In the genomic region with DNA sequence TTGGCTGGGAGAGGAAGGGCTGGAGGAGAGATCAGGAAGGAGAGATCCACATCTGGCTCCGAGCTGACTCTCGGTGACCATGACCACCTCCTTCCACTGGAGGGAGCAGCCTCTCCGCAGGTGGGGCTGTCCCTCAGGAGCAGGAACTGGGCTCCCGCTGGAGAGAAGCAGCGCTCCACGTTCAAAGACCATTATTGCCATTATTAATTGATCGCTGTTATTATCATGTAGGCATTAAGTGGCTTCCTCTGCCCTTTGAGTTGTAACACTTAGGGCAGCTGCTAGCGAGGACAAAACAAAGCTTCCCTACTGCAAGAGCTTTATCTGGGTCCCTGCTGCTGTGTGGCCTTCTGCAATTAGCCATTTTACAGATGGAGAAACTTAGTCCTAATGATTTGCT, we compare ENCODE assay signal across 9 cellular contexts.
DNase-seq lines count a peak whose midpoint lies in the region; ATAC-seq and TF ChIP-seq lines count a peak whose summit lies in the region.
"Had no signal": no experiment of that assay in that cellular context is flagged by ENCODE, and none has a peak within 500 bp of the region (broad histone marks: within the 10 kb centered on the region; RNA-seq: fewer than 3 reads in every experiment).

No MANE protein-coding gene starts in this region.

- peaks cover 2% of the 10 kb centered on the region for H3K4me1 Mint-ChIP-seq in activated CD4-positive, alpha-beta memory T cell treated with anti-CD3 and anti-CD28 coated beads for 36 hours (ENCODE audit: low read depth)
- H3K4me1 Mint-ChIP-seq in activated CD4-positive, alpha-beta memory T cell treated with anti-CD3 and anti-CD28 coated beads, Interleukin-2, amount 10 ng/mL, durations not matched to agents 7 days and 5 days: no peaks in the 10 kb centered on the region
- H3K4me1 Mint-ChIP-seq: stimulated activated naive CD8-positive, alpha-beta T cell treated with anti-CD3 and anti-CD28 coated beads, Interleukin-15, amount 100 ng/mL, for 72 hours had no signal

- peaks cover 19% of the 10 kb centered on the region for H3K27me3 Mint-ChIP-seq in activated CD4-positive, alpha-beta memory T cell treated with anti-CD3 and anti-CD28 coated beads for 36 hours
- no peaks in the 10 kb centered on the region for H3K27me3 Mint-ChIP-seq in activated CD4-positive, alpha-beta memory T cell treated with anti-CD3 and anti-CD28 coated beads, Interleukin-2, amount 10 ng/mL, durations not matched to agents 7 days and 5 days

- no peak overlapping the region for H3K4me3 Mint-ChIP-seq in activated CD4-positive, alpha-beta memory T cell treated with anti-CD3 and anti-CD28 coated beads for 36 hours
- H3K4me3 Mint-ChIP-seq in activated CD4-positive, alpha-beta memory T cell treated with anti-CD3 and anti-CD28 coated beads, Interleukin-2, amount 10 ng/mL, durations not matched to agents 7 days and 5 days: no peak overlapping the region
- H3K4me3 Mint-ChIP-seq: stimulated activated naive CD8-positive, alpha-beta T cell treated with anti-CD3 and anti-CD28 coated beads, Interleukin-15, amount 100 ng/mL, for 72 hours had no signal

- H3K4me1 ChIP-seq in lower lobe of right lung: no peaks in the 10 kb centered on the region

- H3K4me3 ChIP-seq in choroid plexus epithelial cell (ENCODE audit: low read depth, low read length) (no peak overlapping the region), lower lobe of right lung (no peak overlapping the region)

- no peak overlapping the region for H3K27ac Mint-ChIP-seq in activated CD4-positive, alpha-beta memory T cell treated with anti-CD3 and anti-CD28 coated beads for 36 hours
- no peak overlapping the region for H3K27ac Mint-ChIP-seq in activated CD4-positive, alpha-beta memory T cell treated with anti-CD3 and anti-CD28 coated beads, Interleukin-2, amount 10 ng/mL, durations not matched to agents 7 days and 5 days
- H3K27ac Mint-ChIP-seq: stimulated activated naive CD8-positive, alpha-beta T cell treated with anti-CD3 and anti-CD28 coated beads, Interleukin-15, amount 100 ng/mL, for 72 hours had no signal

- H3K36me3 Mint-ChIP-seq in activated CD4-positive, alpha-beta memory T cell treated with anti-CD3 and anti-CD28 coated beads for 36 hours: no peaks in the 10 kb centered on the region
- H3K36me3 Mint-ChIP-seq in activated CD4-positive, alpha-beta memory T cell treated with anti-CD3 and anti-CD28 coated beads, Interleukin-2, amount 10 ng/mL, durations not matched to agents 7 days and 5 days (ENCODE audit: low read depth): no peaks in the 10 kb centered on the region

- POLR2A ChIA-PET in activated CD4-positive, alpha-beta memory T cell treated with anti-CD3 and anti-CD28 coated beads for 36 hours (lab: Charles Lee): no interaction called here
- POLR2A ChIA-PET in activated CD4-positive, alpha-beta memory T cell treated with anti-CD3 and anti-CD28 coated beads, Interleukin-2, amount 10 ng/mL, durations not matched to agents 7 days and 5 days (lab: Charles Lee): interaction anchor here (0.8 kb wide), 1 partner anchor 124 kb away, joined by 3 read pairs; no protein-coding TSS in a partner anchor

- CTCF ChIA-PET in activated CD4-positive, alpha-beta memory T cell treated with anti-CD3 and anti-CD28 coated beads for 36 hours (lab: Charles Lee): interaction anchor here (0.7 to 1.8 kb wide), 3 partner anchors 127 to 383 kb away, joined by 3 to 8 read pairs (median 6); no protein-coding TSS in a partner anchor
- CTCF ChIA-PET in activated CD4-positive, alpha-beta memory T cell treated with anti-CD3 and anti-CD28 coated beads, Interleukin-2, amount 10 ng/mL, durations not matched to agents 7 days and 5 days (lab: Charles Lee): interaction anchor here (1.0 to 1.4 kb wide), 5 partner anchors 10 to 167 kb away, joined by 3 to 5 read pairs (median 3); no protein-coding TSS in a partner anchor

- no peak overlapping the region for H3K27ac ChIP-seq in lower lobe of right lung

- ATAC-seq in HG03432 (IDR thresholded peaks at IDR 0.05; ENCODE audit: unreplicated experiment): peak; percentile 75
- ATAC-seq in lower lobe of right lung: peak; percentile 43 to 60
- ATAC-seq in GM18517 (IDR thresholded peaks at IDR 0.05; ENCODE audit: unreplicated experiment): no peak
- ATAC-seq: stimulated activated naive CD8-positive, alpha-beta T cell treated with anti-CD3 and anti-CD28 coated beads, Interleukin-15, amount 100 ng/mL, for 72 hours had no signal

- no peaks in the 10 kb centered on the region for H3K9me3 Mint-ChIP-seq in activated CD4-positive, alpha-beta memory T cell treated with anti-CD3 and anti-CD28 coated beads for 36 hours
- no peaks in the 10 kb centered on the region for H3K9me3 Mint-ChIP-seq in activated CD4-positive, alpha-beta memory T cell treated with anti-CD3 and anti-CD28 coated beads, Interleukin-2, amount 10 ng/mL, durations not matched to agents 7 days and 5 days
- H3K9me3 Mint-ChIP-seq: stimulated activated naive CD8-positive, alpha-beta T cell treated with anti-CD3 and anti-CD28 coated beads, Interleukin-15, amount 100 ng/mL, for 72 hours had no signal

- intact Hi-C loops in activated CD4-positive, alpha-beta memory T cell treated with anti-CD3 and anti-CD28 coated beads for 36 hours (cut with micrococcal nuclease): no loop called here
- intact Hi-C loops in lower lobe of right lung (cut with DNase I): no loop called here

- H3K9me3 ChIP-seq in lower lobe of right lung: no peaks in the 10 kb centered on the region

- peak; percentile 20 for DNase-seq in activated CD4-positive, alpha-beta memory T cell treated with anti-CD3 and anti-CD28 coated beads for 36 hours
- no peak for DNase-seq in activated CD4-positive, alpha-beta memory T cell treated with anti-CD3 and anti-CD28 coated beads, Interleukin-2, amount 10 ng/mL, durations not matched to agents 7 days and 5 days
- DNase-seq in NCI-H82 treated with DMSO at 0.1 percent for 48 hours (lab: John Stamatoyannopoulos, UW; ENCODE audit: unreplicated experiment): peak; percentile 35
- DNase-seq in choroid plexus epithelial cell (ENCODE audit: low read depth): peak; percentile 61
- no peak for DNase-seq in lower lobe of right lung
- no peak for DNase-seq in activated T-cell treated with anti-CD3 and anti-CD28 coated beads for 4 hours

- H3K36me3 ChIP-seq in lower lobe of right lung: no peaks in the 10 kb centered on the region

- H3K27me3 ChIP-seq in lower lobe of right lung (ENCODE audit: low read depth): peaks cover 6% of the 10 kb centered on the region

- TF ChIP-seq CTCF in choroid plexus epithelial cell (conservative IDR thresholded peaks at IDR 0.05; ENCODE audit: low read depth, low read length): peak; percentile 82
- TF ChIP-seq CTCF in lower lobe of right lung (IDR thresholded peaks at IDR 0.05): peak; percentile 45

Comparison
In these comparisons a context has a peak if more than half of its experiments do, and no peak if none do; other contexts are left out.
1. DNase-seq: peak in activated CD4-positive, alpha-beta memory T cell treated with anti-CD3 and anti-CD28 coated beads for 36 hours (single experiment), NCI-H82 treated with DMSO at 0.1 percent for 48 hours (single experiment) and choroid plexus epithelial cell (single experiment); none in activated CD4-positive, alpha-beta memory T cell treated with anti-CD3 and anti-CD28 coated beads, Interleukin-2, amount 10 ng/mL, durations not matched to agents 7 days and 5 days (single experiment), lower lobe of right lung (single experiment) and activated T-cell treated with anti-CD3 and anti-CD28 coated beads for 4 hours (single experiment).